Comparison of ENCODE assay signal across 9 cellular contexts in genomic region chr10:24466616-24466949, GRCh38.
DNase-seq lines count a peak whose midpoint lies in the region; ATAC-seq, FAIRE-seq and TF ChIP-seq lines count a peak whose summit lies in the region.
"Had no signal": no experiment of that assay in that cellular context is flagged by ENCODE, and none has a peak within 500 bp of the region (broad histone marks: within the 10 kb centered on the region; RNA-seq: fewer than 3 reads in every experiment).

No MANE protein-coding gene starts in this region.

- POLR2A ChIA-PET in PC-9 (lab: Charles Lee; ENCODE audit: unreplicated experiment): no interaction called here
- POLR2A ChIA-PET in endothelial cell of umbilical vein (lab: Charles Lee): no interaction called here

- H3K4me2 ChIP-seq in PC-9 (peak overlapping the region; percentile 91), endothelial cell of umbilical vein (ENCODE audit: insufficient read depth, low read length) (no peak overlapping the region), parathyroid adenoma (ENCODE audit: low read length) (peak overlapping the region; percentile 21)

- H4K20me1 ChIP-seq in PC-9 (ENCODE audit: insufficient read depth) (no peaks in the 10 kb centered on the region), endothelial cell of umbilical vein (replicated peaks; ENCODE audit: control insufficient read depth, extremely low read depth, insufficient read depth, low read length) (no peaks in the 10 kb centered on the region)

- TF ChIP-seq CTCF in C4-2B (conservative IDR thresholded peaks at IDR 0.05) (no peak), PC-9 (conservative IDR thresholded peaks at IDR 0.05) (no peak), endothelial cell of umbilical vein (IDR thresholded peaks at IDR 0.05; ENCODE audit: extremely low read depth in 1 of 2, insufficient read depth in 1 of 2, low read depth in 1 of 2, low read length in 2 of 2) (no peak), parathyroid adenoma (IDR thresholded peaks at IDR 0.05) (no peak)

- intact Hi-C loops in PC-9 (cut with micrococcal nuclease; ENCODE audit: unreplicated experiment) (loop anchor here (1.0 to 10.0 kb wide), 3 partner anchors 17 to 212 kb away; no protein-coding TSS in a partner anchor), endothelial cell of umbilical vein (cut with micrococcal nuclease) (no loop called here), left ventricle myocardium superior (cut with micrococcal nuclease) (no loop called here)

- dilution Hi-C loops in endothelial cell of umbilical vein (cut with MboI; ENCODE audit: extremely low pct_ligation_motif_present, low sequenced_read_pairs): no loop called here

- no peaks in the 10 kb centered on the region; the same call in 1 of the 2 replicates for H3K9me3 ChIP-seq in PC-9 (ENCODE audit: insufficient read depth, low read depth)
- H3K9me3 ChIP-seq in endothelial cell of umbilical vein (replicated peaks; ENCODE audit: control insufficient read depth, insufficient read depth, low read length): no peaks in the 10 kb centered on the region
- no peaks in the 10 kb centered on the region for H3K9me3 ChIP-seq in parathyroid adenoma (ENCODE audit: control insufficient read depth, low read length)

- no peak for FAIRE-seq in endothelial cell of umbilical vein (lab: Jason Lieb, UNC)

- TF ChIP-seq POLR2A in endothelial cell of umbilical vein (IDR thresholded peaks at IDR 0.05; ENCODE audit: low read depth, low read length): no peak

- peaks cover 50% of the 10 kb centered on the region for H3F3A ChIP-seq in PC-9 (ENCODE audit: insufficient read depth, low read depth)

- H3K27ac ChIP-seq in C4-2B: peak overlapping the region; percentile 52; the same call in 1 of the 2 replicates
- peak overlapping the region; percentile 94 for H3K27ac ChIP-seq in PC-9
- H3K27ac ChIP-seq in endothelial cell of umbilical vein (ENCODE audit: insufficient read depth, low read depth, low read length): no peak overlapping the region
- peak overlapping the region; percentile 97 for H3K27ac ChIP-seq in parathyroid adenoma

- H3K9ac ChIP-seq in endothelial cell of umbilical vein (replicated peaks; ENCODE audit: extremely low read depth, insufficient read depth, low read length) (no peak overlapping the region), parathyroid adenoma (no peak overlapping the region)

- DNase-seq in PC-9: peak in 1 of 2 experiments; percentile 75
- no peak for DNase-seq in endothelial cell of umbilical vein (ENCODE audit: low read depth, low spot score)
- no peak for DNase-seq in left ventricle myocardium superior
- no peak for DNase-seq in glomerular visceral epithelial cell (ENCODE audit: extremely low spot score)
- no peak for DNase-seq in SW 1271 (lab: John Stamatoyannopoulos, UW)
- DNase-seq: H7 had no signal

- H3K36me3 ChIP-seq in PC-9 (ENCODE audit: low read depth) (no peaks in the 10 kb centered on the region), endothelial cell of umbilical vein (ENCODE audit: control insufficient read depth in 2 of 2, extremely low read depth in 1 of 2, insufficient read depth in 2 of 2, low read length in 2 of 2) (no peaks in the 10 kb centered on the region), parathyroid adenoma (ENCODE audit: control insufficient read depth, insufficient read depth, low read length) (no peaks in the 10 kb centered on the region)

- no peaks in the 10 kb centered on the region for H3K27me3 ChIP-seq in PC-9 (ENCODE audit: insufficient read depth, low read depth)
- H3K27me3 ChIP-seq in endothelial cell of umbilical vein (ENCODE audit: control insufficient read depth in 2 of 2, insufficient read depth in 2 of 2, low read length in 2 of 2): no peaks in the 10 kb centered on the region
- no peaks in the 10 kb centered on the region for H3K27me3 ChIP-seq in parathyroid adenoma (ENCODE audit: control insufficient read depth, insufficient read depth, low read length)

- BruUV-seq in PC-9 (replicated peaks; lab: Mats Ljungman, UMichigan): TSS peak; percentile 56
- TSS peak; percentile 75 for BruUV-seq in endothelial cell of umbilical vein (replicated peaks; lab: Mats Ljungman, UMichigan)

- ATAC-seq in HG02678 (IDR thresholded peaks at IDR 0.05; ENCODE audit: unreplicated experiment): no peak
- no peak for ATAC-seq in left ventricle myocardium superior

- CTCF ChIA-PET in PC-9 (lab: Charles Lee): no interaction called here
- CTCF ChIA-PET in endothelial cell of umbilical vein (lab: Charles Lee): interaction anchor here (1.0 kb wide), 1 partner anchor 14 kb away, joined by 3 read pairs; no protein-coding TSS in a partner anchor

- no peaks in the 10 kb centered on the region for H3K9me2 ChIP-seq in PC-9 (ENCODE audit: insufficient read depth)

- H3K4me1 ChIP-seq in PC-9 (replicated peaks; ENCODE audit: insufficient read depth) (peaks cover 70% of the 10 kb centered on the region), endothelial cell of umbilical vein (ENCODE audit: control insufficient read depth, extremely low read depth, insufficient read depth, low read length) (peaks cover 6% of the 10 kb centered on the region), parathyroid adenoma (peaks cover 65% of the 10 kb centered on the region)

- H3K9me1 ChIP-seq in endothelial cell of umbilical vein (replicated peaks; ENCODE audit: control insufficient read depth, extremely low read depth, insufficient read depth, low read length): no peaks in the 10 kb centered on the region

- H2AFZ ChIP-seq in PC-9: peak overlapping the region; percentile 74
- H2AFZ ChIP-seq in endothelial cell of umbilical vein (ENCODE audit: low read depth, low read length): peak overlapping the region; percentile 37
- H2AFZ ChIP-seq in parathyroid adenoma: no peak overlapping the region

- H3K4me3 ChIP-seq in PC-9 (peak overlapping the region; percentile 80), endothelial cell of umbilical vein (replicated peaks in 1 of 3; ENCODE audit: insufficient read depth in 1 of 3, low read depth in 1 of 3, low read length in 3 of 3) (no peak overlapping the region), parathyroid adenoma (ENCODE audit: low read depth, low read length) (peak overlapping the region; percentile 20)

- peaks cover 37% of the 10 kb centered on the region for H3K79me2 ChIP-seq in PC-9 (ENCODE audit: low read depth)
- H3K79me2 ChIP-seq in endothelial cell of umbilical vein (ENCODE audit: control insufficient read depth, insufficient read depth, low read length): no peaks in the 10 kb centered on the region
- H3K79me2 ChIP-seq in parathyroid adenoma: peaks cover 8% of the 10 kb centered on the region

TF ChIP-seq in endothelial cell of umbilical vein, 7 proteins besides CTCF, POLR2A, EP300 and RAD21:
- TF ChIP-seq POLR2AphosphoS5 (IDR thresholded peaks at IDR 0.05; ENCODE audit: insufficient read depth, low read depth, low read length): no peak
- no peak for TF ChIP-seq MAX (IDR thresholded peaks at IDR 0.05; ENCODE audit: insufficient read depth, insufficient read length)
- TF ChIP-seq FOS (IDR thresholded peaks at IDR 0.05; ENCODE audit: borderline replicate concordance, insufficient read depth, low read length): no peak
- no peak for TF ChIP-seq EZH2 (IDR thresholded peaks at IDR 0.05; ENCODE audit: borderline replicate concordance, low read depth, low read length, severe bottlenecking)
- TF ChIP-seq MYC (IDR thresholded peaks at IDR 0.05; ENCODE audit: low read depth, low read length): no peak
- TF ChIP-seq GATA2 (IDR thresholded peaks at IDR 0.05; ENCODE audit: insufficient read depth, insufficient read length, low read depth, low read length): no peak
- no peak for TF ChIP-seq JUN (IDR thresholded peaks at IDR 0.05; ENCODE audit: borderline replicate concordance, insufficient read depth, insufficient read length, low read depth)
TF ChIP-seq in endothelial cell of umbilical vein: peak in this region for 0.

Comparison
In these comparisons a context has a peak if more than half of its experiments do, and no peak if none do; other contexts are left out.
1. H3K4me3 ChIP-seq: peak in PC-9 (single experiment) and parathyroid adenoma (single experiment); none in endothelial cell of umbilical vein (0 of 3).